Comparison of ENCODE assay signal across 23 cellular contexts in genomic region chr1:196774603-196775002, GRCh38. TPM values are rescaled to one million over a fixed set of nuclear protein-coding genes. Genes with fewer than 3 reads are reported as not detected.
DNase-seq lines count a peak whose midpoint lies in the region; ATAC-seq, FAIRE-seq and TF ChIP-seq lines count a peak whose summit lies in the region.
"Had no signal": no experiment of that assay in that cellular context is flagged by ENCODE, and none has a peak within 500 bp of the region (broad histone marks: within the 10 kb centered on the region; RNA-seq: fewer than 3 reads in every experiment).

CFHR3 (plus strand) TSS chr1:196774840; CDS start chr1:196774887, 47 bp downstream.

- intact Hi-C loops in HepG2 (cut with micrococcal nuclease; ENCODE audit: unreplicated experiment), result no loop called here
- intact Hi-C loops in lower lobe of right lung (cut with DNase I), result no loop called here

- POLR2A ChIA-PET in HepG2 (lab: Yijun Ruan, JAX), result no interaction called here

- TF ChIP-seq EP300 in HepG2 (IDR thresholded peaks at IDR 0.05; ENCODE audit: low read depth in 2 of 2, low read length in 2 of 2), result no peak
- no peak for TF ChIP-seq EP300 in HepG2 (CRISPR knock-in tag; IDR thresholded peaks at IDR 0.05; ENCODE audit: borderline replicate concordance)

- no TSS peak for BruUV-seq in HepG2 (replicated peaks; lab: Mats Ljungman, UMichigan)

- H3K27me3 ChIP-seq in liver (ENCODE audit: control insufficient read depth in 4 of 4, insufficient read depth in 4 of 4, low read length in 3 of 4) (no peaks in the 10 kb centered on the region), HepG2 (ENCODE audit: control insufficient read depth in 1 of 2, insufficient read depth in 2 of 2, low read length in 2 of 2) (no peaks in the 10 kb centered on the region), lower lobe of right lung (ENCODE audit: low read depth) (no peaks in the 10 kb centered on the region)
- H3K27me3 ChIP-seq: adrenal gland, ovary, tibial artery had no signal

- TF ChIP-seq POLR2A in HepG2 (IDR thresholded peaks at IDR 0.05; ENCODE audit: insufficient read depth in 1 of 2, low read depth in 2 of 2, low read length in 2 of 2) (no peak), GM12892 (IDR thresholded peaks at IDR 0.05; ENCODE audit: low read depth, low read length) (no peak)

- ATAC-seq in HepG2 (no peak), HG02610 (IDR thresholded peaks at IDR 0.05; ENCODE audit: unreplicated experiment) (peak; percentile 86), HG03439 (IDR thresholded peaks at IDR 0.05; ENCODE audit: unreplicated experiment) (peak; percentile 91), lower lobe of right lung (no peak)
- ATAC-seq: activated CD8-positive, alpha-beta T cell treated with anti-CD3 and anti-CD28 coated beads for 36 hours; mucosa of descending colon had no signal

- no peaks in the 10 kb centered on the region for H3K79me2 ChIP-seq in HepG2 (ENCODE audit: insufficient read depth, low read length)

- in situ Hi-C loops in HepG2 (cut with HindIII; ENCODE audit: extremely low pct_ligation_motif_present, low pct_unique_long_range_greater_than_20kb), result no loop called here
- in situ Hi-C loops in GM13976 (cut with MboI; ENCODE audit: low sequenced_read_pairs, unreplicated experiment), result no loop called here

- H3K9ac ChIP-seq in liver (ENCODE audit: low read depth in 1 of 2, low read length in 2 of 2) (peak within 1 kb of the TSS in 1 of 2 donors; percentile 96), HepG2 (ENCODE audit: insufficient read depth, low read depth, low read length) (no peak within 1 kb of the TSS)

- H4K20me1 ChIP-seq in HepG2 (ENCODE audit: insufficient read depth, low read length), result no peaks in the 10 kb centered on the region

- FAIRE-seq in HepG2 (lab: Jason Lieb, UNC), result no peak
- no peak for FAIRE-seq in GM12892 (lab: Jason Lieb, UNC)

- H3K9me3 ChIP-seq in liver (ENCODE audit: control insufficient read depth in 4 of 4, low read length in 3 of 4) (no peaks in the 10 kb centered on the region), HepG2 (ENCODE audit: low read length) (no peaks in the 10 kb centered on the region), lower lobe of right lung (no peaks in the 10 kb centered on the region)
- H3K9me3 ChIP-seq: adrenal gland, mucosa of descending colon, ovary, tibial artery had no signal

- TF ChIP-seq RAD21 in liver (IDR thresholded peaks at IDR 0.05), result no peak
- no peak for TF ChIP-seq RAD21 in HepG2 (CRISPR knock-in tag; IDR thresholded peaks at IDR 0.05)

- no peak within 1 kb of the TSS for H3K4me2 ChIP-seq in HepG2 (ENCODE audit: low read depth, low read length)

- DNase-seq in HepG2 (ENCODE audit: low spot score) (no peak), amniotic stem cell (lab: John Stamatoyannopoulos, UW) (no peak), lower lobe of right lung (no peak), GM12892 (ENCODE audit: insufficient read length) (no peak), GM13976 (ENCODE audit: low spot score) (no peak)
- DNase-seq: activated CD8-positive, alpha-beta T cell treated with anti-CD3 and anti-CD28 coated beads for 36 hours; adrenal gland; CD4-positive, CD25-positive, alpha-beta regulatory T cell; DMS79 treated with DMSO at 0.1 percent for 48 hours; endodermal cell; H9; hypothalamus; IMR-90; mucosa of descending colon; NCI-H748 treated with DMSO at 0.1 percent for 48 hours; ovary; tibial artery had no signal

- peak within 1 kb of the TSS; percentile 42 to 73 (median 66) for H3K4me3 ChIP-seq in liver (ENCODE audit: low read depth in 1 of 3, low read length in 3 of 3)
- H3K4me3 ChIP-seq in HepG2 (replicated peaks in 1 of 3; ENCODE audit: insufficient read depth in 1 of 3, low read depth in 2 of 3, low read length in 3 of 3), result no peak within 1 kb of the TSS
- H3K4me3 ChIP-seq in lower lobe of right lung, result no peak within 1 kb of the TSS
- H3K4me3 ChIP-seq: adrenal gland, mucosa of descending colon, ovary, skin epidermis, tibial artery had no signal

- H3K36me3 ChIP-seq in liver (ENCODE audit: control insufficient read depth in 4 of 4, insufficient read depth in 3 of 4, low read depth in 1 of 4, low read length in 3 of 4) (no peaks in the 10 kb centered on the region), HepG2 (replicated peaks in 1 of 2; ENCODE audit: control insufficient read depth in 1 of 2, insufficient read depth in 2 of 2, low read length in 2 of 2) (no peaks in the 10 kb centered on the region), lower lobe of right lung (no peaks in the 10 kb centered on the region)
- H3K36me3 ChIP-seq: adrenal gland, ovary, tibial artery had no signal

- TF ChIP-seq CTCF in liver (IDR thresholded peaks at IDR 0.05; ENCODE audit: low read depth, low read length, missing input control) (no peak), HepG2 (CRISPR knock-in tag; IDR thresholded peaks at IDR 0.05) (no peak), lower lobe of right lung (IDR thresholded peaks at IDR 0.05) (no peak), GM13976 (IDR thresholded peaks at IDR 0.05; ENCODE audit: borderline replicate concordance, control extremely low read depth, extremely low read depth, insufficient read depth, missing control alignments) (no peak)

- H3K4me1 ChIP-seq in liver (ENCODE audit: control insufficient read depth in 4 of 4, insufficient read depth in 4 of 4, low read length in 3 of 4) (peaks cover 0 to 3% (median 0%) of the 10 kb centered on the region in 4 donors), HepG2 (ENCODE audit: insufficient read depth, low read length) (no peaks in the 10 kb centered on the region), lower lobe of right lung (no peaks in the 10 kb centered on the region)
- H3K4me1 ChIP-seq: adrenal gland, tibial artery had no signal

- CTCF ChIA-PET in HepG2 (lab: Yijun Ruan, JAX; ENCODE audit: low intra/inter-chr PET ratio, low total read pairs), result no interaction called here

- no peak within 1 kb of the TSS for H2AFZ ChIP-seq in HepG2 (ENCODE audit: low read length)

- H3K27ac ChIP-seq in liver (ENCODE audit: low read depth in 1 of 2, low read length in 2 of 2), result peak within 1 kb of the TSS; percentile 77 to 82
- H3K27ac ChIP-seq in HepG2 (ENCODE audit: extremely low read length, insufficient read depth, low read length), result no peak within 1 kb of the TSS
- H3K27ac ChIP-seq in lower lobe of right lung, result no peak within 1 kb of the TSS
- H3K27ac ChIP-seq: 22Rv1, adrenal gland, ovary, skin epidermis, tibial artery, VCaP had no signal

TF ChIP-seq in liver, 16 proteins besides CTCF, POLR2A, EP300 and RAD21 (continues in another document):
- TF ChIP-seq HNF4G (IDR thresholded peaks at IDR 0.05) (no peak), EGR1 (IDR thresholded peaks at IDR 0.05; ENCODE audit: low read depth in 2 of 2) (no peak), JUND (IDR thresholded peaks at IDR 0.05) (peak in 1 of 2 donors; percentile 22), FOXA1 (IDR thresholded peaks at IDR 0.05) (no peak), FOXA2 (IDR thresholded peaks at IDR 0.05) (no peak), NR2F2 (IDR thresholded peaks at IDR 0.05) (no peak), YY1 (IDR thresholded peaks at IDR 0.05) (peak; percentile 28), GABPA (IDR thresholded peaks at IDR 0.05 in 1 of 2, conservative IDR thresholded peaks at IDR 0.05 in 1 of 2) (no peak), SP1 (IDR thresholded peaks at IDR 0.05) (peak; percentile 52)
- TF ChIP-seq, protein P1, sequence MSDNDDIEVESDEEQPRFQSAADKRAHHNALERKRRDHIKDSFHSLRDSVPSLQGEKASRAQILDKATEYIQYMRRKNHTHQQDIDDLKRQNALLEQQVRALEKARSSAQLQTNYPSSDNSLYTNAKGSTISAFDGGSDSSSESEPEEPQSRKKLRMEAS (IDR thresholded peaks at IDR 0.05), result no peak

TF ChIP-seq in HepG2, 621 proteins besides CTCF, POLR2A, EP300 and RAD21 (continues in another document):
- TF ChIP-seq MEIS1 (CRISPR knock-in tag; IDR thresholded peaks at IDR 0.05; ENCODE audit: borderline replicate concordance) (no peak), ZNF331 (CRISPR knock-in tag; IDR thresholded peaks at IDR 0.05) (no peak), POLR2AphosphoS5 (IDR thresholded peaks at IDR 0.05; ENCODE audit: low read depth, low read length) (no peak), ZNF557 (CRISPR knock-in tag; IDR thresholded peaks at IDR 0.05) (no peak)

RNA-seq across cellular contexts. Expression of gene CFHR3, which starts in this region (rescaled TPM):
- total RNA-seq in liver, result 100 to 1,000 TPM in 1 of 2 donors, 10 to 100 TPM in 1; 64.2 to 215 TPM
- polyA plus RNA-seq in liver, result 100 to 1,000 TPM in 1 of 2 donors, 10 to 100 TPM in 1; 94.2 to 393 TPM
- total RNA-seq in HepG2 (2016; rRNA removed; fragmentation: Illumina TruSeq; extraction: Trizol), result not detected in 2 replicates
- not detected in 2 replicates for total RNA-seq in HepG2 (2016; cell fraction: cytosol; rRNA removed; fragmentation: Illumina TruSeq; extraction: Trizol; ENCODE audit: low read depth)
- total RNA-seq in HepG2 (2016; cell fraction: insoluble cytoplasmic fraction; rRNA removed; fragmentation: Illumina TruSeq; extraction: Trizol), result not detected in 2 replicates
- total RNA-seq in HepG2 (2016; cell fraction: membrane; rRNA removed; fragmentation: Illumina TruSeq; extraction: Trizol), result not detected in 2 replicates
- not detected in 2 replicates for total RNA-seq in HepG2 (2016; cell fraction: nucleus; rRNA removed; fragmentation: Illumina TruSeq; extraction: Trizol)
- polyA plus RNA-seq in HepG2 (2011; rRNA removed), result not detected in 2 replicates
- not detected in 2 replicates for polyA plus RNA-seq in HepG2 (2011; cell fraction: cytosol; rRNA removed)
- polyA plus RNA-seq in HepG2 (2011; cell fraction: nucleus; rRNA removed), result not detected in 2 replicates
- not detected in 2 replicates for polyA plus RNA-seq in HepG2 (2012)
- polyA plus RNA-seq in HepG2 (2016; cell fraction: cytosol; fragmentation: Illumina TruSeq; extraction: Trizol; ENCODE audit: low read depth), result not detected in 2 replicates
- polyA plus RNA-seq in HepG2 (2016; cell fraction: insoluble cytoplasmic fraction; fragmentation: Illumina TruSeq; extraction: Trizol; ENCODE audit: low read depth), result not detected in 2 replicates
- not detected in 2 replicates for polyA plus RNA-seq in HepG2 (2016; cell fraction: membrane; fragmentation: Illumina TruSeq; extraction: Trizol; ENCODE audit: low read depth)
- not detected in 2 replicates for polyA plus RNA-seq in HepG2 (2016; cell fraction: nucleus; fragmentation: Illumina TruSeq; extraction: Trizol; ENCODE audit: insufficient read depth, low read depth)
- polyA minus RNA-seq in HepG2 (2011; rRNA and poly(A)+ RNA removed; ENCODE audit: low replicate concordance), result not detected in 2 replicates
- not detected in 2 replicates for polyA minus RNA-seq in HepG2 (2011; cell fraction: cytosol; rRNA and poly(A)+ RNA removed)
- not detected in 2 replicates for polyA minus RNA-seq in HepG2 (2011; cell fraction: nucleus; rRNA and poly(A)+ RNA removed)
- total RNA-seq in lower lobe of right lung, result 0.24 TPM
- not detected for polyA plus RNA-seq in GM12892 (2012; ENCODE audit: missing spikeins)
- total RNA-seq: activated CD8-positive, alpha-beta T cell treated with anti-CD3 and anti-CD28 coated beads for 36 hours; CD4-positive, CD25-positive, alpha-beta regulatory T cell; IMR-90; mucosa of descending colon had no signal
- polyA plus RNA-seq: CD4-positive, CD25-positive, alpha-beta regulatory T cell; IMR-90 had no signal

Comparison
In these comparisons a context has a peak if more than half of its experiments do, and no peak if none do; other contexts are left out.
1. RNA of gene CFHR3 (total RNA-seq): 64.2 to 215 TPM in liver; 0.24 TPM in lower lobe of right lung (single experiment) and not detected in HepG2; every median in the first group is over 10 times any median in the second.
2. RNA of gene CFHR3 (polyA plus RNA-seq): 94.2 to 393 TPM in liver; not detected in HepG2; every median in the first group is over 10 times any median in the second.
3. H3K27ac ChIP-seq: peak in liver (2 of 2); none in HepG2 (single experiment) and lower lobe of right lung (single experiment).
4. H3K4me3 ChIP-seq: peak in liver (3 of 3); none in HepG2 (0 of 3) and lower lobe of right lung (single experiment).
5. ATAC-seq: peak in HG02610 (single experiment) and HG03439 (single experiment); none in HepG2 (single experiment) and lower lobe of right lung (0 of 2).